11 cellular contexts compared by ENCODE assay signal in genomic region chr19:55174425-55175116, GRCh38. TPM values are rescaled to one million over a fixed set of nuclear protein-coding genes. Genes with fewer than 3 reads are reported as not detected.
A peak's percentile ranks its signal among the peaks of the same experiment; 100 is the strongest.
DNase-seq lines count a peak whose midpoint lies in the region; ATAC-seq, FAIRE-seq and TF ChIP-seq lines count a peak whose summit lies in the region.
"Had no signal": no experiment of that assay in that cellular context is flagged by ENCODE, and none has a peak within 500 bp of the region (broad histone marks: within the 10 kb centered on the region; RNA-seq: fewer than 3 reads in every experiment).

No MANE protein-coding gene starts in this region.

- intact Hi-C loops in Panc1 (cut with micrococcal nuclease; ENCODE audit: unreplicated experiment) (no loop called here), right cardiac atrium (cut with DNase I) (no loop called here)

- H3K36me3 ChIP-seq in BLaER1 treated with 17β-estradiol and CSF1 and Interleukin-3, amounts not matched to agents 10 nM and 100 nM = no peaks in the 10 kb centered on the region
- H3K36me3 ChIP-seq in Panc1 (ENCODE audit: control insufficient read depth, insufficient read depth, low read length) (no peaks in the 10 kb centered on the region), iPS DF 6.9 (ENCODE audit: control insufficient read depth, insufficient read depth, low read length) (no peaks in the 10 kb centered on the region)

- DNase-seq in A549 (ENCODE audit: low read depth in 1 of 2, low spot score in 1 of 2) = no peak
- DNase-seq in Panc1 (ENCODE audit: low read depth, low spot score) = no peak
- DNase-seq in iPS DF 6.9 (ENCODE audit: low read depth, low spot score) = no peak
- DNase-seq in AG08396 (ENCODE audit: low spot score) = no peak
- no peak for DNase-seq in right cardiac atrium
- DNase-seq: activated CD4-positive, alpha-beta T cell treated with anti-CD3 and anti-CD28 coated beads, Interleukin-2, amount 50 U/mL, for 4 hours had no signal

- H3K9ac ChIP-seq in BLaER1 treated with 17β-estradiol and CSF1 and Interleukin-3, amounts not matched to agents 10 nM and 100 nM = no peak overlapping the region; a peak in 1 of 22 replicates

- H3K4me1 ChIP-seq in A549 = peaks cover 18% of the 10 kb centered on the region
- peaks cover 15 to 51% (median 45%) of the 10 kb centered on the region in 10 experiments for H3K4me1 ChIP-seq in BLaER1 treated with 17β-estradiol and CSF1 and Interleukin-3, amounts not matched to agents 10 nM and 100 nM
- peaks cover 8% of the 10 kb centered on the region; the same call in 1 of the 2 replicates for H3K4me1 ChIP-seq in Panc1 (ENCODE audit: control insufficient read depth, insufficient read depth, low read length)
- H3K4me1 ChIP-seq in iPS DF 6.9 (ENCODE audit: control insufficient read depth, insufficient read depth, low read length) = 0 out of 2 replicates have a peak, but pooled peaks cover 2% of the 10 kb centered on the region
- H3K4me1 ChIP-seq in right cardiac atrium (ENCODE audit: control insufficient read depth, insufficient read depth, low read length) = no peaks in the 10 kb centered on the region

- in situ Hi-C loops in Panc1 (cut with HindIII; ENCODE audit: low pct_unique_long_range_greater_than_20kb, low sequenced_read_pairs) = no loop called here

- FAIRE-seq in A549 (lab: Jason Lieb, UNC) = no peak
- FAIRE-seq: colon had no signal

- WGBS in A549 (ENCODE audit: missing lambda C conversion rate) = 58% methylated on average over 20 of the region's 21 CpGs
- no CpG with 5 or more reads among the region's 21 CpGs for WGBS in iPS DF 6.9 (ENCODE audit: insufficient coverage, insufficient read length)
- WGBS in right cardiac atrium = 63% methylated on average over 21 of the region's 21 CpGs

- H3K27me3 ChIP-seq in BLaER1 treated with 17β-estradiol and CSF1 and Interleukin-3, amounts not matched to agents 10 nM and 100 nM = peaks cover 31 to 48% (median 38%) of the 10 kb centered on the region in 11 experiments
- H3K27me3 ChIP-seq in Panc1 (ENCODE audit: control insufficient read depth, insufficient read depth, low read length) (no peaks in the 10 kb centered on the region), iPS DF 6.9 (ENCODE audit: control insufficient read depth, insufficient read depth, low read length) (peaks cover 3% of the 10 kb centered on the region; the same call in 1 of the 2 replicates), right cardiac atrium (ENCODE audit: control insufficient read depth, insufficient read depth) (no peaks in the 10 kb centered on the region)

- CTCF ChIA-PET in A549 (lab: Yijun Ruan, JAX) (interaction anchor here (1.0 to 10.0 kb wide), 11 partner anchors 8 to 293 kb away, joined by 3 to 64 read pairs (median 4); partner anchors contain the start of gene DNAAF3), Panc1 (lab: Charles Lee) (interaction anchor here (0.5 to 0.8 kb wide), 3 partner anchors 14 to 33 kb away, joined by 3 to 8 read pairs (median 6); no protein-coding TSS in a partner anchor)

- TF ChIP-seq RAD21 in A549 (conservative IDR thresholded peaks at IDR 0.05 in 1 of 2, IDR thresholded peaks at IDR 0.05 in 1 of 2) = no peak

- ATAC-seq in A549 (no peak), Panc1 (no peak), GM19395 (IDR thresholded peaks at IDR 0.05; ENCODE audit: unreplicated experiment) (no peak), right cardiac atrium (no peak)

- H3K9me3 ChIP-seq in A549 (no peaks in the 10 kb centered on the region), Panc1 (ENCODE audit: control insufficient read depth, insufficient read depth, low read depth, low read length) (no peaks in the 10 kb centered on the region), iPS DF 6.9 (ENCODE audit: control insufficient read depth, insufficient read depth, low read length) (no peaks in the 10 kb centered on the region), right cardiac atrium (ENCODE audit: control insufficient read depth, low read length) (no peaks in the 10 kb centered on the region)
- H3K9me3 ChIP-seq in BLaER1 treated with 17β-estradiol and CSF1 and Interleukin-3, amounts not matched to agents 10 nM and 100 nM (replicated peaks in 1 of 11) = peaks cover 0 to 12% (median 0%) of the 10 kb centered on the region in 11 experiments; a peak in 4 of 22 replicates

- H4K20me1 ChIP-seq in BLaER1 treated with 17β-estradiol and CSF1 and Interleukin-3, amounts not matched to agents 10 nM and 100 nM = peaks cover 0 to 5% (median 3%) of the 10 kb centered on the region in 11 experiments; a peak in 18 of 22 replicates

- TF ChIP-seq CTCF in A549 (IDR thresholded peaks at IDR 0.05) (no peak), Panc1 (IDR thresholded peaks at IDR 0.05) (no peak)

- no peak overlapping the region; the same call in 2 of the 3 replicates for H3K4me3 ChIP-seq in A549
- peak overlapping the region in 9 of 10 experiments; percentile 52 to 74 (median 66); a peak in 17 of 20 replicates for H3K4me3 ChIP-seq in BLaER1 treated with 17β-estradiol and CSF1 and Interleukin-3, amounts not matched to agents 10 nM and 100 nM
- H3K4me3 ChIP-seq in Panc1 (ENCODE audit: low read depth in 2 of 2, low read length in 2 of 2) = peak overlapping the region; percentile 8 to 61; a peak in 2 of 4 replicates
- peak overlapping the region; percentile 2; the same call in 1 of the 2 replicates for H3K4me3 ChIP-seq in iPS DF 6.9 (ENCODE audit: low read length)
- H3K4me3 ChIP-seq in right cardiac atrium (ENCODE audit: low read length) = no peak overlapping the region

- H3K4me2 ChIP-seq in A549 = peak overlapping the region; percentile 82
- H3K4me2 ChIP-seq in BLaER1 treated with 17β-estradiol and CSF1 and Interleukin-3, amounts not matched to agents 10 nM and 100 nM = peak overlapping the region; percentile 81 to 97 (median 91)

- POLR2A ChIA-PET in A549 (lab: Yijun Ruan, JAX) (interaction anchor here (0.5 to 1.7 kb wide), 3 partner anchors 19 to 85 kb away, joined by 3 to 4 read pairs (median 4); partner anchors contain the start of gene PPP6R1), Panc1 (lab: Charles Lee) (no interaction called here)

- no TSS peak for BruUV-seq in Panc1 (replicated peaks; lab: Mats Ljungman, UMichigan)

- TF ChIP-seq POLR2A in A549 (IDR thresholded peaks at IDR 0.05; ENCODE audit: low read length) = no peak

- no peak for TF ChIP-seq EP300 in A549 (IDR thresholded peaks at IDR 0.05)

- H3K27ac ChIP-seq in A549 = peak overlapping the region in 1 of 2 experiments; percentile 6; a peak in 1 of 6 replicates
- H3K27ac ChIP-seq in BLaER1 treated with 17β-estradiol and CSF1 and Interleukin-3, amounts not matched to agents 10 nM and 100 nM = no peak overlapping the region
- H3K27ac ChIP-seq in Panc1 (ENCODE audit: low read length) = peak overlapping the region; percentile 41; the same call in 1 of the 2 replicates
- no peak overlapping the region for H3K27ac ChIP-seq in iPS DF 6.9 (ENCODE audit: low read length)
- no peak overlapping the region for H3K27ac ChIP-seq in right cardiac atrium (ENCODE audit: low read length)

RNA-seq across cellular contexts. Expression of gene SYT5, which starts 5.5 kb away (rescaled TPM):
- polyA plus RNA-seq in A549 (2011; rRNA removed) = 0.23 and 0.69 TPM in 2 replicates
- 0.14 and 0.22 TPM in 2 replicates for polyA plus RNA-seq in A549 (2012; cell fraction: cytosol; rRNA removed)
- 1.1 and 1.8 TPM in 2 replicates for polyA plus RNA-seq in A549 (2012; cell fraction: nucleus; rRNA removed)
- polyA plus RNA-seq in A549 (2017; fragmentation: RNase III; extraction: RNeasy Plus Mini Kit Qiagen cat#74134 plus additional on column Dnase treatment) = 0.43 to 0.65 TPM (median 0.63 TPM) in 3 replicates
- 0.08 and 0.44 TPM in 2 replicates for polyA minus RNA-seq in A549 (2011; rRNA and poly(A)+ RNA removed)
- total RNA-seq in Panc1 (2021; ENCODE audit: unreplicated experiment) = 3.2 TPM
- polyA plus RNA-seq in Panc1 (2012; ENCODE audit: insufficient read length) = 9.3 TPM
- 1 to 10 TPM in 1 of 4 donors, not detected in 3; 1.3 TPM for total RNA-seq in right cardiac atrium
- polyA plus RNA-seq in right cardiac atrium = 0.09 TPM
- total RNA-seq: M059J, skeletal muscle tissue had no signal

RNA-seq across cellular contexts. Expression of gene DNAAF3, which starts 8.2 kb away (rescaled TPM):
- 3.1 and 4.0 TPM in 2 replicates for polyA plus RNA-seq in A549 (2011; rRNA removed)
- 4.2 and 4.7 TPM in 2 replicates for polyA plus RNA-seq in A549 (2012; cell fraction: cytosol; rRNA removed)
- polyA plus RNA-seq in A549 (2012; cell fraction: nucleus; rRNA removed) = 21.3 and 24.1 TPM in 2 replicates
- 3.7 to 5.4 TPM (median 5.3 TPM) in 3 replicates for polyA plus RNA-seq in A549 (2017; fragmentation: RNase III; extraction: RNeasy Plus Mini Kit Qiagen cat#74134 plus additional on column Dnase treatment)
- polyA minus RNA-seq in A549 (2011; rRNA and poly(A)+ RNA removed) = 2.8 and 3.4 TPM in 2 replicates
- 12.4 TPM for total RNA-seq in Panc1 (2021; ENCODE audit: unreplicated experiment)
- polyA plus RNA-seq in Panc1 (2012; ENCODE audit: insufficient read length) = 14.6 TPM
- 1 to 10 TPM in 3 of 4 donors, under 1 TPM in 1; 0.56 to 1.6 (median 1.3) TPM for total RNA-seq in right cardiac atrium
- polyA plus RNA-seq in right cardiac atrium = 2.9 TPM
- total RNA-seq: skeletal muscle tissue had no signal

RNA-seq across cellular contexts. Expression of gene TNNI3, which starts 17.0 kb away (rescaled TPM):
- 4.0 and 7.8 TPM in 2 replicates for polyA plus RNA-seq in A549 (2011; rRNA removed)
- polyA plus RNA-seq in A549 (2012; cell fraction: cytosol; rRNA removed) = 9.2 and 10.6 TPM in 2 replicates
- polyA plus RNA-seq in A549 (2012; cell fraction: nucleus; rRNA removed) = 6.0 and 6.9 TPM in 2 replicates
- polyA plus RNA-seq in A549 (2017; fragmentation: RNase III; extraction: RNeasy Plus Mini Kit Qiagen cat#74134 plus additional on column Dnase treatment) = 6.2 to 7.2 TPM (median 6.5 TPM) in 3 replicates
- polyA minus RNA-seq in A549 (2011; rRNA and poly(A)+ RNA removed) = 0.63 and 1.4 TPM in 2 replicates
- total RNA-seq in Panc1 (2021; ENCODE audit: unreplicated experiment) = 14.6 TPM
- polyA plus RNA-seq in Panc1 (2012; ENCODE audit: insufficient read length) = 36.9 TPM
- total RNA-seq in right cardiac atrium = 1,000 to 10,000 TPM; 1,638 to 3,997 (median 2,736) TPM
- polyA plus RNA-seq in right cardiac atrium = 8,501 TPM
- total RNA-seq: M059J had no signal

RNA-seq across cellular contexts. Expression of gene TNNT1, which starts 25.6 kb away (rescaled TPM):
- polyA plus RNA-seq in A549 (2011; rRNA removed) (73.0 and 140 TPM in 2 replicates), A549 (2017; fragmentation: RNase III; extraction: RNeasy Plus Mini Kit Qiagen cat#74134 plus additional on column Dnase treatment) (118 to 155 TPM (median 155 TPM) in 3 replicates), right cardiac atrium (34.8 TPM)
- polyA plus RNA-seq in A549 (2012; cell fraction: cytosol; rRNA removed) = 109 and 136 TPM in 2 replicates
- 47.2 and 53.6 TPM in 2 replicates for polyA plus RNA-seq in A549 (2012; cell fraction: nucleus; rRNA removed)
- polyA minus RNA-seq in A549 (2011; rRNA and poly(A)+ RNA removed) = 18.7 and 22.6 TPM in 2 replicates
- total RNA-seq in Panc1 (2021; ENCODE audit: unreplicated experiment) (116 TPM), right cardiac atrium (10 to 100 TPM in 3 of 4 donors, 1 to 10 TPM in 1; 8.0 to 25.3 (median 14.7) TPM)
- 249 TPM for polyA plus RNA-seq in Panc1 (2012; ENCODE audit: insufficient read length)

RNA-seq across cellular contexts. Expression of gene PTPRH, which starts 34.7 kb away (rescaled TPM):
- 4.2 and 5.4 TPM in 2 replicates for polyA plus RNA-seq in A549 (2011; rRNA removed)
- 2.0 and 2.1 TPM in 2 replicates for polyA plus RNA-seq in A549 (2012; cell fraction: cytosol; rRNA removed)
- polyA plus RNA-seq in A549 (2012; cell fraction: nucleus; rRNA removed) = 2.8 and 3.6 TPM in 2 replicates
- 1.5 to 1.8 TPM (median 1.6 TPM) in 3 replicates for polyA plus RNA-seq in A549 (2017; fragmentation: RNase III; extraction: RNeasy Plus Mini Kit Qiagen cat#74134 plus additional on column Dnase treatment)
- 12.6 and 17.7 TPM in 2 replicates for polyA minus RNA-seq in A549 (2011; rRNA and poly(A)+ RNA removed)
- 42.8 TPM for total RNA-seq in Panc1 (2021; ENCODE audit: unreplicated experiment)
- 45.2 TPM for polyA plus RNA-seq in Panc1 (2012; ENCODE audit: insufficient read length)
- 1 to 10 TPM in 2 of 4 donors, under 1 TPM in 2; 0.14 to 3.1 (median 0.75) TPM for total RNA-seq in right cardiac atrium
- 0.72 TPM for polyA plus RNA-seq in right cardiac atrium

Comparison
In these comparisons a context has a peak if more than half of its experiments do, and no peak if none do; other contexts are left out.
1. H3K4me3 ChIP-seq: peak in BLaER1 treated with 17β-estradiol and CSF1 and Interleukin-3, amounts not matched to agents 10 nM and 100 nM (9 of 10), Panc1 (2 of 2) and iPS DF 6.9 (single experiment); none in A549 (single experiment) and right cardiac atrium (single experiment).
2. RNA of gene TNNI3, which starts 17.0 kb away (total RNA-seq): 1,638 to 3,997 TPM in right cardiac atrium; 14.6 TPM in Panc1 (single experiment); every median in the first group is over 100 times any median in the second.